9 cellular contexts compared by ENCODE assay signal in genomic region chr3:97981886-97982285, GRCh38. TPM values are rescaled to one million over a fixed set of nuclear protein-coding genes. Genes with fewer than 3 reads are reported as not detected.
A peak's percentile ranks its signal among the peaks of the same experiment; 100 is the strongest.
DNase-seq lines count a peak whose midpoint lies in the region; FAIRE-seq and TF ChIP-seq lines count a peak whose summit lies in the region.
"Had no signal": no experiment of that assay in that cellular context is flagged by ENCODE, and none has a peak within 500 bp of the region (broad histone marks: within the 10 kb centered on the region; RNA-seq: fewer than 3 reads in every experiment).

No MANE protein-coding gene starts in this region.

- H3K27me3 ChIP-seq in rectal smooth muscle tissue (ENCODE audit: control insufficient read depth, insufficient read depth, low read length), result no peaks in the 10 kb centered on the region

- H3K27ac ChIP-seq in rectal smooth muscle tissue (ENCODE audit: low read depth, low read length), result peak overlapping the region; percentile 53

- no peak overlapping the region for H3K4me3 ChIP-seq in rectal smooth muscle tissue (ENCODE audit: low read length)

- peak; percentile 44 for FAIRE-seq in GM19239 (lab: Jason Lieb, UNC)
- no peak for FAIRE-seq in H54 (lab: Jason Lieb, UNC)

- TF ChIP-seq POLR2A in H54 (IDR thresholded peaks at IDR 0.05; ENCODE audit: low read depth, low read length), result no peak

- DNase-seq in GM19239 (ENCODE audit: insufficient read length, low spot score), result no peak
- peak; percentile 60 for DNase-seq in OCI-M1 (lab: John Stamatoyannopoulos, UW)
- peak; percentile 66 for DNase-seq in dermis blood vessel endothelial cell
- DNase-seq in H54 (ENCODE audit: insufficient read length, low spot score), result no peak
- no peak for DNase-seq in C1 segment of cervical spinal cord (lab: John Stamatoyannopoulos, UW)
- DNase-seq in stimulated activated CD4-positive, alpha-beta T cell treated with anti-CD3 and anti-CD28 coated beads, Interleukin-12 subunit alpha, Interleukin-12 subunit beta, amount 100 ng/mL, for 4 hours, result no peak
- DNase-seq: activated CD4-positive, CD25-positive, alpha-beta regulatory T cell treated with anti-CD3 and anti-CD28 coated beads, Interleukin-2, amount 50 U/mL, for 72 hours; NCI-H510A treated with DMSO at 0.1 percent for 48 hours had no signal

- H3K36me3 ChIP-seq in rectal smooth muscle tissue (ENCODE audit: control insufficient read depth, insufficient read depth, low read length), result no peaks in the 10 kb centered on the region

- peaks cover 10% of the 10 kb centered on the region for H3K4me1 ChIP-seq in rectal smooth muscle tissue (ENCODE audit: control insufficient read depth, insufficient read depth, low read length)

- no peak overlapping the region for H3K9ac ChIP-seq in rectal smooth muscle tissue (ENCODE audit: low read length)

RNA-seq across cellular contexts. Expression of gene RIOX2, which starts 9.7 kb away (rescaled TPM):
- 27.1 and 29.4 TPM in 2 replicates for total RNA-seq in dermis blood vessel endothelial cell

RNA-seq across cellular contexts. Expression of gene GABRR3, which starts 53.2 kb away (rescaled TPM):
- not detected in 2 replicates for total RNA-seq in dermis blood vessel endothelial cell

Comparison
In these comparisons a context has a peak if more than half of its experiments do, and no peak if none do; other contexts are left out.
1. DNase-seq: peak in OCI-M1 (single experiment) and dermis blood vessel endothelial cell (single experiment); none in GM19239 (single experiment), H54 (single experiment), C1 segment of cervical spinal cord (0 of 14) and stimulated activated CD4-positive, alpha-beta T cell treated with anti-CD3 and anti-CD28 coated beads, Interleukin-12 subunit alpha, Interleukin-12 subunit beta, amount 100 ng/mL, for 4 hours (single experiment).